ENCODE assay signal across 4 cellular contexts in the genomic region with DNA sequence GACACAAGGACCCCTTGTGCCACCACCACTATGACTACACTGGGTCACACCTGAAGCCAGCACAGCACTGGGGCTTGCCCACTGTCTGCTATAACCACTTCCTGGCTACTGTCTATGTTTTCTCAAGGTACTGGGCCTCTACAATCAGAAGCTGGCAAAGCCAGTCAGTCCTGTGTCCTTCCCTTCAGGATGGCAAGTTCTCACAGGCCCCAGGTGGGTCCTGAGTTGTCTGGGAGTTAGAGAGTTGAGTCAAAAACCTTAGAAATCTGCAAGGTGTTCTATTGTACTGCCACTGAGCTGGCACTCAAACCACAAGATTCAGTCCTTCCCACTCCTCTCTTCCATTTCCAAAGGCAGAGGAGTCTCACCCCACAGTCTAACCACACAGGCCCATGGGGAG.
"Had no signal": no experiment of that assay in that cellular context is flagged by ENCODE, and none has a peak within 500 bp of the region (broad histone marks: within the 10 kb centered on the region; RNA-seq: fewer than 3 reads in every experiment).

No MANE protein-coding gene starts in this region.

- H3K4me3 ChIP-seq: GM23338 had no signal

- H2AFZ ChIP-seq: GM23338 had no signal

- H3K4me2 ChIP-seq: GM23338 had no signal

- DNase-seq: H9, HCEC 1CT, IMR-90 had no signal
